ENCODE assay signal across 1 cellular context in the genomic region with DNA sequence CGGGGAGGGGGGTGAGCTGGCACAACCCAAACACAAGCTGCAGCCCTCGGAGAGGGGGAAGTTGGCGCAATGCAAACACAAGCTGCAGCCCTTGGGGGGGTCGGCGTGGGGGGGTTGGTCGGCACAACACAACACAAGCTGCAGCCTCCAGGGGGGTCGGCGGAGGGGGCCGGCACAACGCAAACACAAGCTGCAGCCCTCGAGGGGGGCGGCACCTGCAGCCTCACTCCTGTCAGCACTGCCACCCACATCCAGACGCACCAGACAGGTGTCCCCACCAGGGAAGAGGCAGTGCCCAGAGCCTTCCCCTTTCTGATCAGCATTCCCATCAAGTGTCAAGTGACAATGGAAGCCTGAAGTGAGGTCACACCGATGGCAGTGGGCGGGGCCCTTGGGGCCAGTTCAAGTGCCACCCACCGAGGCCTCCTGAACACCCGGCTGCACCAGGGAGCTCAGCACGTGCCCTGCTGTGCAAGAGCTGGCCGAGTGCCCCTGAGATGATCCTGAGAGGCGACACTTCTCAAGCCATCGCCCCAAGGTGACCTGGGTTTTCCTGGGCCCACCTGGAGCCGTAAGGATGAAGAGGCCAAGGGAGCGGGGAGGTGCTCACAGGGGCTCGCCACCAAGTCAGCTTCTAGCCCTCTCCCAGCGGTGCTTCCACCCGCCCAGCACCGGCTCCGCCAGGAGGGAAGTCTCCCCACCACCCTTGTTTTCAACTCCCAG.
TF ChIP-seq lines count a peak whose summit lies in the region.

No MANE protein-coding gene starts in this region.

TF ChIP-seq in HepG2, 621 proteins besides CTCF, POLR2A, EP300 and RAD21 (continued from another document and continues in another):
- TF ChIP-seq, protein P1, sequence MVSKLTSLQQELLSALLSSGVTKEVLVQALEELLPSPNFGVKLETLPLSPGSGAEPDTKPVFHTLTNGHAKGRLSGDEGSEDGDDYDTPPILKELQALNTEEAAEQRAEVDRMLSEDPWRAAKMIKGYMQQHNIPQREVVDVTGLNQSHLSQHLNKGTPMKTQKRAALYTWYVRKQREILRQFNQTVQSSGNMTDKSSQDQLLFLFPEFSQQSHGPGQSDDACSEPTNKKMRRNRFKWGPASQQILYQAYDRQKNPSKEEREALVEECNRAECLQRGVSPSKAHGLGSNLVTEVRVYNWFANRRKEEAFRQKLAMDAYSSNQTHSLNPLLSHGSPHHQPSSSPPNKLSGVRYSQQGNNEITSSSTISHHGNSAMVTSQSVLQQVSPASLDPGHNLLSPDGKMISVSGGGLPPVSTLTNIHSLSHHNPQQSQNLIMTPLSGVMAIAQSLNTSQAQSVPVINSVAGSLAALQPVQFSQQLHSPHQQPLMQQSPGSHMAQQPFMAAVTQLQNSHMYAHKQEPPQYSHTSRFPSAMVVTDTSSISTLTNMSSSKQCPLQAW (CRISPR knock-in tag; IDR thresholded peaks at IDR 0.05): no peak
- no peak for TF ChIP-seq HDAC6 (IDR thresholded peaks at IDR 0.05; ENCODE audit: low read depth, low read length)
- no peak for TF ChIP-seq TSC22D2 (CRISPR knock-in tag; IDR thresholded peaks at IDR 0.05; ENCODE audit: borderline replicate concordance)
- TF ChIP-seq MATR3 (CRISPR knock-in tag; IDR thresholded peaks at IDR 0.05): no peak
- 0 out of 2 replicates have a peak, but pooled peaks have one; percentile 16 for TF ChIP-seq ZFP91 (CRISPR knock-in tag; IDR thresholded peaks at IDR 0.05; ENCODE audit: borderline replicate concordance)
- TF ChIP-seq ZNF567 (CRISPR knock-in tag; IDR thresholded peaks at IDR 0.05; ENCODE audit: borderline replicate concordance): no peak
- TF ChIP-seq REPIN1 (CRISPR knock-in tag; IDR thresholded peaks at IDR 0.05; ENCODE audit: borderline replicate concordance, low read depth): 0 out of 2 replicates have a peak, but pooled peaks have one; percentile 23
- no peak for TF ChIP-seq ETV5 (CRISPR knock-in tag; IDR thresholded peaks at IDR 0.05; ENCODE audit: borderline replicate concordance)
- no peak for TF ChIP-seq CHD2 (IDR thresholded peaks at IDR 0.05; ENCODE audit: low read depth, low read length)
- no peak for TF ChIP-seq ZNF558 (CRISPR knock-in tag; IDR thresholded peaks at IDR 0.05; ENCODE audit: borderline replicate concordance)
- TF ChIP-seq KDM1A (CRISPR knock-in tag; IDR thresholded peaks at IDR 0.05): no peak
- peak; percentile 26; the same call in 1 of the 2 replicates for TF ChIP-seq KDM2A (CRISPR knock-in tag; IDR thresholded peaks at IDR 0.05; ENCODE audit: borderline replicate concordance, low read depth)
- no peak for TF ChIP-seq ZFX (CRISPR knock-in tag; IDR thresholded peaks at IDR 0.05; ENCODE audit: low read depth)
- 0 out of 2 replicates have a peak, but pooled peaks have one; percentile 66 for TF ChIP-seq MTA1 (CRISPR knock-in tag; IDR thresholded peaks at IDR 0.05; ENCODE audit: borderline replicate concordance)
- TF ChIP-seq SNAI1 (CRISPR knock-in tag; IDR thresholded peaks at IDR 0.05; ENCODE audit: borderline replicate concordance): no peak
- TF ChIP-seq ZBTB39 (CRISPR knock-in tag; IDR thresholded peaks at IDR 0.05): no peak
- no peak for TF ChIP-seq ZSCAN9 (CRISPR knock-in tag; IDR thresholded peaks at IDR 0.05; ENCODE audit: borderline replicate concordance)
- no peak; the same call in 1 of the 2 replicates for TF ChIP-seq ZNF768 (CRISPR knock-in tag; IDR thresholded peaks at IDR 0.05)
- no peak for TF ChIP-seq ELF1 (CRISPR knock-in tag; IDR thresholded peaks at IDR 0.05)
- TF ChIP-seq, protein P2, sequence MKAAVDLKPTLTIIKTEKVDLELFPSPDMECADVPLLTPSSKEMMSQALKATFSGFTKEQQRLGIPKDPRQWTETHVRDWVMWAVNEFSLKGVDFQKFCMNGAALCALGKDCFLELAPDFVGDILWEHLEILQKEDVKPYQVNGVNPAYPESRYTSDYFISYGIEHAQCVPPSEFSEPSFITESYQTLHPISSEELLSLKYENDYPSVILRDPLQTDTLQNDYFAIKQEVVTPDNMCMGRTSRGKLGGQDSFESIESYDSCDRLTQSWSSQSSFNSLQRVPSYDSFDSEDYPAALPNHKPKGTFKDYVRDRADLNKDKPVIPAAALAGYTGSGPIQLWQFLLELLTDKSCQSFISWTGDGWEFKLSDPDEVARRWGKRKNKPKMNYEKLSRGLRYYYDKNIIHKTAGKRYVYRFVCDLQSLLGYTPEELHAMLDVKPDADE (CRISPR knock-in tag; IDR thresholded peaks at IDR 0.05): no peak
- TF ChIP-seq NONO (IDR thresholded peaks at IDR 0.05): no peak
- TF ChIP-seq NONO (CRISPR knock-in tag; conservative IDR thresholded peaks at IDR 0.05): peak; percentile 63
- TF ChIP-seq CHD4 (IDR thresholded peaks at IDR 0.05; ENCODE audit: borderline replicate concordance, low read length): 0 out of 2 replicates have a peak, but pooled peaks have one; percentile 75
- no peak for TF ChIP-seq KLF9 (CRISPR knock-in tag; IDR thresholded peaks at IDR 0.05; ENCODE audit: low read depth)
- TF ChIP-seq ZSCAN21 (CRISPR knock-in tag; IDR thresholded peaks at IDR 0.05; ENCODE audit: borderline replicate concordance): no peak
- TF ChIP-seq EHMT2 (IDR thresholded peaks at IDR 0.05; ENCODE audit: borderline replicate concordance, low read depth, low read length): no peak
- no peak for TF ChIP-seq JARID2 (CRISPR knock-in tag; IDR thresholded peaks at IDR 0.05; ENCODE audit: insufficient replicate concordance)
- TF ChIP-seq SOX6 (IDR thresholded peaks at IDR 0.05): no peak
- peak; percentile 43; the same call in 1 of the 2 replicates for TF ChIP-seq SOX6 (CRISPR knock-in tag; IDR thresholded peaks at IDR 0.05)
- TF ChIP-seq, protein P3, sequence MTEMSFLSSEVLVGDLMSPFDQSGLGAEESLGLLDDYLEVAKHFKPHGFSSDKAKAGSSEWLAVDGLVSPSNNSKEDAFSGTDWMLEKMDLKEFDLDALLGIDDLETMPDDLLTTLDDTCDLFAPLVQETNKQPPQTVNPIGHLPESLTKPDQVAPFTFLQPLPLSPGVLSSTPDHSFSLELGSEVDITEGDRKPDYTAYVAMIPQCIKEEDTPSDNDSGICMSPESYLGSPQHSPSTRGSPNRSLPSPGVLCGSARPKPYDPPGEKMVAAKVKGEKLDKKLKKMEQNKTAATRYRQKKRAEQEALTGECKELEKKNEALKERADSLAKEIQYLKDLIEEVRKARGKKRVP (CRISPR knock-in tag; IDR thresholded peaks at IDR 0.05): no peak
- 0 out of 2 replicates have a peak, but pooled peaks have one; percentile 39 for TF ChIP-seq ZFP82 (CRISPR knock-in tag; IDR thresholded peaks at IDR 0.05; ENCODE audit: borderline replicate concordance)
- TF ChIP-seq, protein P4, sequence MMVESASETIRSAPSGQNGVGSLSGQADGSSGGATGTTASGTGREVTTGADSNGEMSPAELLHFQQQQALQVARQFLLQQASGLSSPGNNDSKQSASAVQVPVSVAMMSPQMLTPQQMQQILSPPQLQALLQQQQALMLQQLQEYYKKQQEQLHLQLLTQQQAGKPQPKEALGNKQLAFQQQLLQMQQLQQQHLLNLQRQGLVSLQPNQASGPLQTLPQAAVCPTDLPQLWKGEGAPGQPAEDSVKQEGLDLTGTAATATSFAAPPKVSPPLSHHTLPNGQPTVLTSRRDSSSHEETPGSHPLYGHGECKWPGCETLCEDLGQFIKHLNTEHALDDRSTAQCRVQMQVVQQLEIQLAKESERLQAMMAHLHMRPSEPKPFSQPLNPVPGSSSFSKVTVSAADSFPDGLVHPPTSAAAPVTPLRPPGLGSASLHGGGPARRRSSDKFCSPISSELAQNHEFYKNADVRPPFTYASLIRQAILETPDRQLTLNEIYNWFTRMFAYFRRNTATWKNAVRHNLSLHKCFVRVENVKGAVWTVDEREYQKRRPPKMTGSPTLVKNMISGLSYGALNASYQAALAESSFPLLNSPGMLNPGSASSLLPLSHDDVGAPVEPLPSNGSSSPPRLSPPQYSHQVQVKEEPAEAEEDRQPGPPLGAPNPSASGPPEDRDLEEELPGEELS (CRISPR knock-in tag; IDR thresholded peaks at IDR 0.05): peak; percentile 47; the same call in 1 of the 2 replicates
- TF ChIP-seq, protein P5, sequence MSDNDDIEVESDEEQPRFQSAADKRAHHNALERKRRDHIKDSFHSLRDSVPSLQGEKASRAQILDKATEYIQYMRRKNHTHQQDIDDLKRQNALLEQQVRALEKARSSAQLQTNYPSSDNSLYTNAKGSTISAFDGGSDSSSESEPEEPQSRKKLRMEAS (IDR thresholded peaks at IDR 0.05): 0 out of 2 replicates have a peak, but pooled peaks have one; percentile 10
- no peak for TF ChIP-seq HNRNPUL1 (IDR thresholded peaks at IDR 0.05; ENCODE audit: low read depth, low read length)
- no peak for TF ChIP-seq ZBTB7A (CRISPR knock-in tag; IDR thresholded peaks at IDR 0.05)
- peak; percentile 16; the same call in 1 of the 2 replicates for TF ChIP-seq DPF2 (CRISPR knock-in tag; IDR thresholded peaks at IDR 0.05; ENCODE audit: borderline replicate concordance, low read depth)
- TF ChIP-seq MYNN (CRISPR knock-in tag; IDR thresholded peaks at IDR 0.05; ENCODE audit: low read depth): no peak
- TF ChIP-seq, protein P6, sequence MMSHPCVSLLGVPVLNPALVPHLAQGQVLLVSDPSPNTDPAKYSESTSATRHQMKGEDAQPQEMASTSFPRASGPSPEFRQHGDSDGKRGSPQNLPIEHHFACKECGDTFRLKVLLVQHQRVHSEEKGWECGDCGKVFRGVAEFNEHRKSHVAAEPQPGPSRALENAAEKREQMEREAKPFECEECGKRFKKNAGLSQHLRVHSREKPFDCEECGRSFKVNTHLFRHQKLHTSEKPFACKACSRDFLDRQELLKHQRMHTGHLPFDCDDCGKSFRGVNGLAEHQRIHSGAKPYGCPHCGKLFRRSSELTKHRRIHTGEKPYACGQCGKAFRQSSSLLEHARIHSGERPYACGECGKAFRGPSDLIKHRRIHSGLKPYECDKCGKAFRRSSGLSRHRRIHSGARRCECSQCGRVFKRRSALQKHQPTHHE (CRISPR knock-in tag; IDR thresholded peaks at IDR 0.05; ENCODE audit: borderline replicate concordance): no peak
- 0 out of 2 replicates have a peak, but pooled peaks have one; percentile 29 for TF ChIP-seq NR0B2 (CRISPR knock-in tag; IDR thresholded peaks at IDR 0.05)
- TF ChIP-seq GLI4 (CRISPR knock-in tag; IDR thresholded peaks at IDR 0.05; ENCODE audit: borderline replicate concordance): no peak
- TF ChIP-seq ZNF44 (CRISPR knock-in tag; IDR thresholded peaks at IDR 0.05): 0 out of 2 replicates have a peak, but pooled peaks have one; percentile 67
- no peak for TF ChIP-seq ZNF441 (CRISPR knock-in tag; IDR thresholded peaks at IDR 0.05; ENCODE audit: borderline replicate concordance)
- TF ChIP-seq ZNF781 (CRISPR knock-in tag; IDR thresholded peaks at IDR 0.05; ENCODE audit: borderline replicate concordance, not compliant biosample characterization): no peak
- TF ChIP-seq KDM5B (CRISPR knock-in tag; IDR thresholded peaks at IDR 0.05; ENCODE audit: borderline replicate concordance): peak; percentile 45; the same call in 1 of the 2 replicates
- TF ChIP-seq ATF2 (CRISPR knock-in tag; IDR thresholded peaks at IDR 0.05): no peak
